Comparison of ENCODE assay signal across 1 cellular context in the genomic region with DNA sequence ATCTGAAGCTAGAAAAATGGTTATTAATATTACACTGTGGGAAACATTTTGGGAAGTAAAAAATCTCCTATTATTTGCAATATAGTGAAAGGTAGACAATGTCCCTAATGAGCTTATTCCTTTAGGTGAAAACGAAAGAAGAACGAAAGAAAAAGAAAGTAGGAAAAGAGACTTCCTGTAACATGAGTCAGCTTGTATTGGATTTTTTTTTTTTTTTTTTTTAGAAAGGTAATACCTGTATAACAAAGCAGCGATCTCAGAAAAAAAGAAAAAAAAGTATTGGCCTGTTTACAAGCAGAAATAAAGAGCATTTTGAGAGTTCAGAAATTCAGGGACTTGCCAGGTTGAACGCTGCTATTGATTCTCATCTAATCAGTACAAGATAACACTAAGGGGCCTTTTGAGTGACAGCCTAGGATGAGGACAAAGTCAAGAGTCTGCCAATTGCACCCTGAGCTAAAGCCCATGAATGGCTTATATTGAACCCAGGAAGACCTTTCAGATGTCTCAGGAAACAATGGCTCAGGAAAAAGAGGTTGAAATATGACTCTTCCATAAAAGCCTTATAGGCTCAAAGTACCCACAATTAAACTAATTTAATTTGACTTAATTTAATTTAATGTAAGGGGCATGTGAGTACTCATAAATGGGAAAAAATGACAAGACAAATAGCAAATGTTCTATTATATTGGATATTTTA.
TF ChIP-seq lines count a peak whose summit lies in the region.

No MANE protein-coding gene starts in this region.

TF ChIP-seq in A549, 52 proteins besides CTCF, POLR2A, EP300 and RAD21 (continued from another document):
- TF ChIP-seq, protein P1, sequence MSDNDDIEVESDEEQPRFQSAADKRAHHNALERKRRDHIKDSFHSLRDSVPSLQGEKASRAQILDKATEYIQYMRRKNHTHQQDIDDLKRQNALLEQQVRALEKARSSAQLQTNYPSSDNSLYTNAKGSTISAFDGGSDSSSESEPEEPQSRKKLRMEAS (IDR thresholded peaks at IDR 0.05), result no peak
- TF ChIP-seq BCL3 (IDR thresholded peaks at IDR 0.05) (no peak), ZFP36 (IDR thresholded peaks at IDR 0.05; ENCODE audit: borderline replicate concordance, partially characterized antibody) (no peak), GATA3 (IDR thresholded peaks at IDR 0.05; ENCODE audit: borderline replicate concordance) (no peak), MYC (IDR thresholded peaks at IDR 0.05; ENCODE audit: borderline replicate concordance, low read length) (no peak), HOXA7 (CRISPR knock-in tag; IDR thresholded peaks at IDR 0.05) (no peak), MAFK (IDR thresholded peaks at IDR 0.05; ENCODE audit: partially characterized antibody) (no peak), ZNF302 (CRISPR knock-in tag; IDR thresholded peaks at IDR 0.05) (no peak), NR3C1 (IDR thresholded peaks at IDR 0.05) (no peak), ATOH8 (CRISPR knock-in tag; IDR thresholded peaks at IDR 0.05; ENCODE audit: low read depth) (no peak), ESRRA (IDR thresholded peaks at IDR 0.05; ENCODE audit: borderline replicate concordance, low read length) (no peak)
- TF ChIP-seq, protein P2, sequence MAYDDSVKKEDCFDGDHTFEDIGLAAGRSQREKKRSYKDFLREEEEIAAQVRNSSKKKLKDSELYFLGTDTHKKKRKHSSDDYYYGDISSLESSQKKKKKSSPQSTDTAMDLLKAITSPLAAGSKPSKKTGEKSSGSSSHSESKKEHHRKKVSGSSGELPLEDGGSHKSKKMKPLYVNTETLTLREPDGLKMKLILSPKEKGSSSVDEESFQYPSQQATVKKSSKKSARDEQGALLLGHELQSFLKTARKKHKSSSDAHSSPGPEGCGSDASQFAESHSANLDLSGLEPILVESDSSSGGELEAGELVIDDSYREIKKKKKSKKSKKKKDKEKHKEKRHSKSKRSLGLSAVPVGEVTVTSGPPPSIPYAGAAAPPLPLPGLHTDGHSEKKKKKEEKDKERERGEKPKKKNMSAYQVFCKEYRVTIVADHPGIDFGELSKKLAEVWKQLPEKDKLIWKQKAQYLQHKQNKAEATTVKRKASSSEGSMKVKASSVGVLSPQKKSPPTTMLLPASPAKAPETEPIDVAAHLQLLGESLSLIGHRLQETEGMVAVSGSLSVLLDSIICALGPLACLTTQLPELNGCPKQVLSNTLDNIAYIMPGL (CRISPR knock-in tag; IDR thresholded peaks at IDR 0.05; ENCODE audit: borderline replicate concordance), result no peak
